In the genomic region with DNA sequence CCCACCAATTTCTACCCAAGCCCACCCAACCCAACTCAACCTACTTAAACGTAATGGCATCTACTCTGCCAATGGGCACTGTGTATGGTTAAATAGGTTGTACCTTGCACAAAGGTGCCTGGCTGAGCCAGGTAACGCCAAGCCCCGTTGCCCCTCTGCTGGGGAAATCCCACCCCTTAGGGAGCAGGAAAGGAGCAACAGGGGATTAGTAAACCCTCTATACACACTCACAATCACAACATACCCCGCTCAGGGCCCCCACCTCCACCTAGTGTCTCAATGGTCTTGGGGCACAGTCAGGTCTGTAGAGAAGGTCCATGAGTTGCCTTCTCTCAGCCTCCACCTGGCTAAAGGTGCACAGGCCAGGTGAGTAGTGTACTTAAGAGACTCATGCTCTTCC, we compare ENCODE assay signal across 9 cellular contexts.
"Had no signal": no experiment of that assay in that cellular context is flagged by ENCODE, and none has a peak within 500 bp of the region (broad histone marks: within the 10 kb centered on the region; RNA-seq: fewer than 3 reads in every experiment).

No MANE protein-coding gene starts in this region.

- H3K36me3 ChIP-seq: HAP-1 had no signal

- H3K27ac ChIP-seq: GM23248, HL-60 had no signal

- H3K9me3 ChIP-seq: HAP-1 had no signal

- DNase-seq: GM23248, GOT3, H7, HFFc6, KBM-7 had no signal

- ATAC-seq: HCT116, HepG2 had no signal

- H3K4me1 ChIP-seq: HAP-1 had no signal

- H3K4me3 ChIP-seq: GM23248, HAP-1 had no signal

- H3K9ac ChIP-seq: GM23248 had no signal

- FAIRE-seq: HepG2 had no signal
